In genomic region chr3:182837855-182838454, GRCh38 we compare ENCODE assay signal across 8 cellular contexts. TPM values are rescaled to one million over a fixed set of nuclear protein-coding genes. Genes with fewer than 3 reads are reported as not detected.
DNase-seq lines count a peak whose midpoint lies in the region; FAIRE-seq and TF ChIP-seq lines count a peak whose summit lies in the region.

No MANE protein-coding gene starts in this region.

- DNase-seq in SKM-1 treated with dmso at 0.1 percent for 144 hours (lab: John Stamatoyannopoulos, UW; ENCODE audit: unreplicated experiment) (peak; percentile 20), SKM-1 (lab: John Stamatoyannopoulos, UW; ENCODE audit: unreplicated experiment) (no peak), RCC 7860 (ENCODE audit: low spot score) (no peak), fibroblast of the aortic adventitia (ENCODE audit: low read depth) (peak; percentile 67), tibial artery (no peak), NCI-H524 treated with DMSO at 0.1 percent for 48 hours (lab: John Stamatoyannopoulos, UW) (no peak), NCI-H1092 (lab: John Stamatoyannopoulos, UW) (no peak)
- DNase-seq in activated naive CD8-positive, alpha-beta T cell treated with anti-CD3 and anti-CD28 coated beads for 36 hours = no peak

- peaks cover 9% of the 10 kb centered on the region for H3K4me1 Mint-ChIP-seq in activated naive CD8-positive, alpha-beta T cell treated with anti-CD3 and anti-CD28 coated beads for 36 hours

- peak; percentile 53 for TF ChIP-seq CTCF in fibroblast of the aortic adventitia (IDR thresholded peaks at IDR 0.05; ENCODE audit: insufficient read depth, low read length)
- TF ChIP-seq CTCF in tibial artery (IDR thresholded peaks at IDR 0.05) = peak; percentile 41

- H3K27ac ChIP-seq in tibial artery = no peak overlapping the region

- peaks cover 20% of the 10 kb centered on the region for H3K36me3 Mint-ChIP-seq in activated naive CD8-positive, alpha-beta T cell treated with anti-CD3 and anti-CD28 coated beads for 36 hours

- intact Hi-C loops in tibial artery (cut with DNase I; ENCODE audit: low total_unique reads) = loop anchor here (5.0 kb wide), 1 partner anchor 121 kb away; no protein-coding TSS in a partner anchor

- H3K4me3 Mint-ChIP-seq in activated naive CD8-positive, alpha-beta T cell treated with anti-CD3 and anti-CD28 coated beads for 36 hours = no peak overlapping the region

- no peaks in the 10 kb centered on the region for H3K4me1 ChIP-seq in tibial artery

- FAIRE-seq in RCC 7860 (lab: Jason Lieb, UNC) = peak; percentile 76

- no peaks in the 10 kb centered on the region for H3K9me3 ChIP-seq in tibial artery

- no peaks in the 10 kb centered on the region for H3K27me3 Mint-ChIP-seq in activated naive CD8-positive, alpha-beta T cell treated with anti-CD3 and anti-CD28 coated beads for 36 hours

- no peak overlapping the region for H3K4me3 ChIP-seq in fibroblast of the aortic adventitia (ENCODE audit: low read depth, low read length)
- H3K4me3 ChIP-seq in tibial artery = no peak overlapping the region

- no peaks in the 10 kb centered on the region for H3K9me3 Mint-ChIP-seq in activated naive CD8-positive, alpha-beta T cell treated with anti-CD3 and anti-CD28 coated beads for 36 hours

- H3K36me3 ChIP-seq in tibial artery = peaks cover 12 to 30% (median 28%) of the 10 kb centered on the region in 3 donors

- no peak overlapping the region for H3K27ac Mint-ChIP-seq in activated naive CD8-positive, alpha-beta T cell treated with anti-CD3 and anti-CD28 coated beads for 36 hours

- H3K27me3 ChIP-seq in tibial artery = no peaks in the 10 kb centered on the region

RNA-seq across cellular contexts. Expression of gene ATP11B, which starts 44.7 kb away (rescaled TPM):
- total RNA-seq in fibroblast of the aortic adventitia (ENCODE audit: low replicate concordance) = 61.7 and 66.4 TPM in 2 replicates
- total RNA-seq in activated naive CD8-positive, alpha-beta T cell treated with anti-CD3 and anti-CD28 coated beads for 36 hours = 10 to 100 TPM; 83.3 to 85.0 TPM

Comparison
In these comparisons a context has a peak if more than half of its experiments do, and no peak if none do; other contexts are left out.
1. DNase-seq: peak in SKM-1 treated with dmso at 0.1 percent for 144 hours (single experiment) and fibroblast of the aortic adventitia (single experiment); none in SKM-1 (single experiment), RCC 7860 (single experiment), tibial artery (0 of 2), NCI-H524 treated with DMSO at 0.1 percent for 48 hours (single experiment), activated naive CD8-positive, alpha-beta T cell treated with anti-CD3 and anti-CD28 coated beads for 36 hours (single experiment) and NCI-H1092 (single experiment).